ENCODE assay signal across 1 cellular context in the genomic region with DNA sequence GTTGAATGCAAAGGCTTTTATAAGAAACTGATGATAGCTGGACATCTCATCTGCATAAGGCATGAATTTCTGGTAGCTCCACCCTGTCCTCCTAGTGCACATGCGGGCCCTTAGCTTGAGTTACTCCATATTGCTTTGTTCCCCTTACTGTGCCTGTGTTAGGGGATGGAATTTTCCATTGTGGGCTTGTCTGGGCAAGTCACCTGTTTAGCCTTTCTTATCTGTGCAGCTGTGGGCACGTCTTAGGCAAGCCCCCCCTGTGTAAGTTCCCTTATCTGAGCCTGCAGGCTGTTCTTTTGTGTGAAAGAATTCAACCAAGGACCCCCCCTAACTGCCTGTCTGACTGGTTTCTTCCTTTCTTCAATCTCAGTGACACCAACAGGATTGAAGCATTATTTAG.
TF ChIP-seq lines count a peak whose summit lies in the region.

No MANE protein-coding gene starts in this region.

TF ChIP-seq in K562, 482 proteins besides CTCF, POLR2A, EP300 and RAD21 (continued from another document and continues in another):
- TF ChIP-seq, protein P1, sequence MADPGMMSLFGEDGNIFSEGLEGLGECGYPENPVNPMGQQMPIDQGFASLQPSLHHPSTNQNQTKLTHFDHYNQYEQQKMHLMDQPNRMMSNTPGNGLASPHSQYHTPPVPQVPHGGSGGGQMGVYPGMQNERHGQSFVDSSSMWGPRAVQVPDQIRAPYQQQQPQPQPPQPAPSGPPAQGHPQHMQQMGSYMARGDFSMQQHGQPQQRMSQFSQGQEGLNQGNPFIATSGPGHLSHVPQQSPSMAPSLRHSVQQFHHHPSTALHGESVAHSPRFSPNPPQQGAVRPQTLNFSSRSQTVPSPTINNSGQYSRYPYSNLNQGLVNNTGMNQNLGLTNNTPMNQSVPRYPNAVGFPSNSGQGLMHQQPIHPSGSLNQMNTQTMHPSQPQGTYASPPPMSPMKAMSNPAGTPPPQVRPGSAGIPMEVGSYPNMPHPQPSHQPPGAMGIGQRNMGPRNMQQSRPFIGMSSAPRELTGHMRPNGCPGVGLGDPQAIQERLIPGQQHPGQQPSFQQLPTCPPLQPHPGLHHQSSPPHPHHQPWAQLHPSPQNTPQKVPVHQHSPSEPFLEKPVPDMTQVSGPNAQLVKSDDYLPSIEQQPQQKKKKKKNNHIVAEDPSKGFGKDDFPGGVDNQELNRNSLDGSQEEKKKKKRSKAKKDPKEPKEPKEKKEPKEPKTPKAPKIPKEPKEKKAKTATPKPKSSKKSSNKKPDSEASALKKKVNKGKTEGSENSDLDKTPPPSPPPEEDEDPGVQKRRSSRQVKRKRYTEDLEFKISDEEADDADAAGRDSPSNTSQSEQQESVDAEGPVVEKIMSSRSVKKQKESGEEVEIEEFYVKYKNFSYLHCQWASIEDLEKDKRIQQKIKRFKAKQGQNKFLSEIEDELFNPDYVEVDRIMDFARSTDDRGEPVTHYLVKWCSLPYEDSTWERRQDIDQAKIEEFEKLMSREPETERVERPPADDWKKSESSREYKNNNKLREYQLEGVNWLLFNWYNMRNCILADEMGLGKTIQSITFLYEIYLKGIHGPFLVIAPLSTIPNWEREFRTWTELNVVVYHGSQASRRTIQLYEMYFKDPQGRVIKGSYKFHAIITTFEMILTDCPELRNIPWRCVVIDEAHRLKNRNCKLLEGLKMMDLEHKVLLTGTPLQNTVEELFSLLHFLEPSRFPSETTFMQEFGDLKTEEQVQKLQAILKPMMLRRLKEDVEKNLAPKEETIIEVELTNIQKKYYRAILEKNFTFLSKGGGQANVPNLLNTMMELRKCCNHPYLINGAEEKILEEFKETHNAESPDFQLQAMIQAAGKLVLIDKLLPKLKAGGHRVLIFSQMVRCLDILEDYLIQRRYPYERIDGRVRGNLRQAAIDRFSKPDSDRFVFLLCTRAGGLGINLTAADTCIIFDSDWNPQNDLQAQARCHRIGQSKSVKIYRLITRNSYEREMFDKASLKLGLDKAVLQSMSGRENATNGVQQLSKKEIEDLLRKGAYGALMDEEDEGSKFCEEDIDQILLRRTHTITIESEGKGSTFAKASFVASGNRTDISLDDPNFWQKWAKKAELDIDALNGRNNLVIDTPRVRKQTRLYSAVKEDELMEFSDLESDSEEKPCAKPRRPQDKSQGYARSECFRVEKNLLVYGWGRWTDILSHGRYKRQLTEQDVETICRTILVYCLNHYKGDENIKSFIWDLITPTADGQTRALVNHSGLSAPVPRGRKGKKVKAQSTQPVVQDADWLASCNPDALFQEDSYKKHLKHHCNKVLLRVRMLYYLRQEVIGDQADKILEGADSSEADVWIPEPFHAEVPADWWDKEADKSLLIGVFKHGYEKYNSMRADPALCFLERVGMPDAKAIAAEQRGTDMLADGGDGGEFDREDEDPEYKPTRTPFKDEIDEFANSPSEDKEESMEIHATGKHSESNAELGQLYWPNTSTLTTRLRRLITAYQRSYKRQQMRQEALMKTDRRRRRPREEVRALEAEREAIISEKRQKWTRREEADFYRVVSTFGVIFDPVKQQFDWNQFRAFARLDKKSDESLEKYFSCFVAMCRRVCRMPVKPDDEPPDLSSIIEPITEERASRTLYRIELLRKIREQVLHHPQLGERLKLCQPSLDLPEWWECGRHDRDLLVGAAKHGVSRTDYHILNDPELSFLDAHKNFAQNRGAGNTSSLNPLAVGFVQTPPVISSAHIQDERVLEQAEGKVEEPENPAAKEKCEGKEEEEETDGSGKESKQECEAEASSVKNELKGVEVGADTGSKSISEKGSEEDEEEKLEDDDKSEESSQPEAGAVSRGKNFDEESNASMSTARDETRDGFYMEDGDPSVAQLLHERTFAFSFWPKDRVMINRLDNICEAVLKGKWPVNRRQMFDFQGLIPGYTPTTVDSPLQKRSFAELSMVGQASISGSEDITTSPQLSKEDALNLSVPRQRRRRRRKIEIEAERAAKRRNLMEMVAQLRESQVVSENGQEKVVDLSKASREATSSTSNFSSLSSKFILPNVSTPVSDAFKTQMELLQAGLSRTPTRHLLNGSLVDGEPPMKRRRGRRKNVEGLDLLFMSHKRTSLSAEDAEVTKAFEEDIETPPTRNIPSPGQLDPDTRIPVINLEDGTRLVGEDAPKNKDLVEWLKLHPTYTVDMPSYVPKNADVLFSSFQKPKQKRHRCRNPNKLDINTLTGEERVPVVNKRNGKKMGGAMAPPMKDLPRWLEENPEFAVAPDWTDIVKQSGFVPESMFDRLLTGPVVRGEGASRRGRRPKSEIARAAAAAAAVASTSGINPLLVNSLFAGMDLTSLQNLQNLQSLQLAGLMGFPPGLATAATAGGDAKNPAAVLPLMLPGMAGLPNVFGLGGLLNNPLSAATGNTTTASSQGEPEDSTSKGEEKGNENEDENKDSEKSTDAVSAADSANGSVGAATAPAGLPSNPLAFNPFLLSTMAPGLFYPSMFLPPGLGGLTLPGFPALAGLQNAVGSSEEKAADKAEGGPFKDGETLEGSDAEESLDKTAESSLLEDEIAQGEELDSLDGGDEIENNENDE (IDR thresholded peaks at IDR 0.05; ENCODE audit: low read depth, low read length) = no peak
- 0 out of 2 replicates have a peak, but pooled peaks have one; percentile 39 for TF ChIP-seq MTA1 (IDR thresholded peaks at IDR 0.05; ENCODE audit: borderline replicate concordance)
- TF ChIP-seq TBL1XR1 (IDR thresholded peaks at IDR 0.05; ENCODE audit: low read length in 2 of 2) = peak in 1 of 2 experiments; percentile 82; a peak in 2 of 4 replicates
- TF ChIP-seq, protein P2, sequence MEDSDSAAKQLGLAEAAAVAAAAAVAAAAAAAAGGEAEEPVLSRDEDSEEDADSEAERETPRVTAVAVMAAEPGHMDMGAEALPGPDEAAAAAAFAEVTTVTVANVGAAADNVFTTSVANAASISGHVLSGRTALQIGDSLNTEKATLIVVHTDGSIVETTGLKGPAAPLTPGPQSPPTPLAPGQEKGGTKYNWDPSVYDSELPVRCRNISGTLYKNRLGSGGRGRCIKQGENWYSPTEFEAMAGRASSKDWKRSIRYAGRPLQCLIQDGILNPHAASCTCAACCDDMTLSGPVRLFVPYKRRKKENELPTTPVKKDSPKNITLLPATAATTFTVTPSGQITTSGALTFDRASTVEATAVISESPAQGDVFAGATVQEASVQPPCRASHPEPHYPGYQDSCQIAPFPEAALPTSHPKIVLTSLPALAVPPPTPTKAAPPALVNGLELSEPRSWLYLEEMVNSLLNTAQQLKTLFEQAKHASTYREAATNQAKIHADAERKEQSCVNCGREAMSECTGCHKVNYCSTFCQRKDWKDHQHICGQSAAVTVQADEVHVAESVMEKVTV (CRISPR knock-in tag; IDR thresholded peaks at IDR 0.05) = peak; percentile 50
- TF ChIP-seq, protein P3, sequence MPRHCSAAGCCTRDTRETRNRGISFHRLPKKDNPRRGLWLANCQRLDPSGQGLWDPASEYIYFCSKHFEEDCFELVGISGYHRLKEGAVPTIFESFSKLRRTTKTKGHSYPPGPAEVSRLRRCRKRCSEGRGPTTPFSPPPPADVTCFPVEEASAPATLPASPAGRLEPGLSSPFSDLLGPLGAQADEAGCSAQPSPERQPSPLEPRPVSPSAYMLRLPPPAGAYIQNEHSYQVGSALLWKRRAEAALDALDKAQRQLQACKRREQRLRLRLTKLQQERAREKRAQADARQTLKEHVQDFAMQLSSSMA (CRISPR knock-in tag; IDR thresholded peaks at IDR 0.05) = no peak
- TF ChIP-seq ZNF232 (CRISPR knock-in tag; IDR thresholded peaks at IDR 0.05) = no peak
- TF ChIP-seq ETV6 (IDR thresholded peaks at IDR 0.05; ENCODE audit: borderline replicate concordance in 1 of 2, low read depth in 2 of 2, low read length in 1 of 2) = no peak
- TF ChIP-seq ETV6 (CRISPR knock-in tag; IDR thresholded peaks at IDR 0.05; ENCODE audit: borderline replicate concordance) = no peak
- no peak for TF ChIP-seq HCFC1 (IDR thresholded peaks at IDR 0.05; ENCODE audit: low read depth, low read length)
- peak; percentile 49; the same call in 1 of the 2 replicates for TF ChIP-seq LEF1 (IDR thresholded peaks at IDR 0.05)
- TF ChIP-seq, protein P4, sequence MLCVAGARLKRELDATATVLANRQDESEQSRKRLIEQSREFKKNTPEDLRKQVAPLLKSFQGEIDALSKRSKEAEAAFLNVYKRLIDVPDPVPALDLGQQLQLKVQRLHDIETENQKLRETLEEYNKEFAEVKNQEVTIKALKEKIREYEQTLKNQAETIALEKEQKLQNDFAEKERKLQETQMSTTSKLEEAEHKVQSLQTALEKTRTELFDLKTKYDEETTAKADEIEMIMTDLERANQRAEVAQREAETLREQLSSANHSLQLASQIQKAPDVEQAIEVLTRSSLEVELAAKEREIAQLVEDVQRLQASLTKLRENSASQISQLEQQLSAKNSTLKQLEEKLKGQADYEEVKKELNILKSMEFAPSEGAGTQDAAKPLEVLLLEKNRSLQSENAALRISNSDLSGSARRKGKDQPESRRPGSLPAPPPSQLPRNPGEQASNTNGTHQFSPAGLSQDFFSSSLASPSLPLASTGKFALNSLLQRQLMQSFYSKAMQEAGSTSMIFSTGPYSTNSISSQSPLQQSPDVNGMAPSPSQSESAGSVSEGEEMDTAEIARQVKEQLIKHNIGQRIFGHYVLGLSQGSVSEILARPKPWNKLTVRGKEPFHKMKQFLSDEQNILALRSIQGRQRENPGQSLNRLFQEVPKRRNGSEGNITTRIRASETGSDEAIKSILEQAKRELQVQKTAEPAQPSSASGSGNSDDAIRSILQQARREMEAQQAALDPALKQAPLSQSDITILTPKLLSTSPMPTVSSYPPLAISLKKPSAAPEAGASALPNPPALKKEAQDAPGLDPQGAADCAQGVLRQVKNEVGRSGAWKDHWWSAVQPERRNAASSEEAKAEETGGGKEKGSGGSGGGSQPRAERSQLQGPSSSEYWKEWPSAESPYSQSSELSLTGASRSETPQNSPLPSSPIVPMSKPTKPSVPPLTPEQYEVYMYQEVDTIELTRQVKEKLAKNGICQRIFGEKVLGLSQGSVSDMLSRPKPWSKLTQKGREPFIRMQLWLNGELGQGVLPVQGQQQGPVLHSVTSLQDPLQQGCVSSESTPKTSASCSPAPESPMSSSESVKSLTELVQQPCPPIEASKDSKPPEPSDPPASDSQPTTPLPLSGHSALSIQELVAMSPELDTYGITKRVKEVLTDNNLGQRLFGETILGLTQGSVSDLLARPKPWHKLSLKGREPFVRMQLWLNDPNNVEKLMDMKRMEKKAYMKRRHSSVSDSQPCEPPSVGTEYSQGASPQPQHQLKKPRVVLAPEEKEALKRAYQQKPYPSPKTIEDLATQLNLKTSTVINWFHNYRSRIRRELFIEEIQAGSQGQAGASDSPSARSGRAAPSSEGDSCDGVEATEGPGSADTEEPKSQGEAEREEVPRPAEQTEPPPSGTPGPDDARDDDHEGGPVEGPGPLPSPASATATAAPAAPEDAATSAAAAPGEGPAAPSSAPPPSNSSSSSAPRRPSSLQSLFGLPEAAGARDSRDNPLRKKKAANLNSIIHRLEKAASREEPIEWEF (CRISPR knock-in tag; IDR thresholded peaks at IDR 0.05) = no peak
- peak in 1 of 2 experiments; percentile 55; a peak in 1 of 3 replicates for TF ChIP-seq CBX3 (IDR thresholded peaks at IDR 0.05; ENCODE audit: borderline replicate concordance in 1 of 2, low read length in 2 of 2)
- no peak for TF ChIP-seq FOXK1 (CRISPR knock-in tag; IDR thresholded peaks at IDR 0.05; ENCODE audit: borderline replicate concordance)
- TF ChIP-seq, protein P5, sequence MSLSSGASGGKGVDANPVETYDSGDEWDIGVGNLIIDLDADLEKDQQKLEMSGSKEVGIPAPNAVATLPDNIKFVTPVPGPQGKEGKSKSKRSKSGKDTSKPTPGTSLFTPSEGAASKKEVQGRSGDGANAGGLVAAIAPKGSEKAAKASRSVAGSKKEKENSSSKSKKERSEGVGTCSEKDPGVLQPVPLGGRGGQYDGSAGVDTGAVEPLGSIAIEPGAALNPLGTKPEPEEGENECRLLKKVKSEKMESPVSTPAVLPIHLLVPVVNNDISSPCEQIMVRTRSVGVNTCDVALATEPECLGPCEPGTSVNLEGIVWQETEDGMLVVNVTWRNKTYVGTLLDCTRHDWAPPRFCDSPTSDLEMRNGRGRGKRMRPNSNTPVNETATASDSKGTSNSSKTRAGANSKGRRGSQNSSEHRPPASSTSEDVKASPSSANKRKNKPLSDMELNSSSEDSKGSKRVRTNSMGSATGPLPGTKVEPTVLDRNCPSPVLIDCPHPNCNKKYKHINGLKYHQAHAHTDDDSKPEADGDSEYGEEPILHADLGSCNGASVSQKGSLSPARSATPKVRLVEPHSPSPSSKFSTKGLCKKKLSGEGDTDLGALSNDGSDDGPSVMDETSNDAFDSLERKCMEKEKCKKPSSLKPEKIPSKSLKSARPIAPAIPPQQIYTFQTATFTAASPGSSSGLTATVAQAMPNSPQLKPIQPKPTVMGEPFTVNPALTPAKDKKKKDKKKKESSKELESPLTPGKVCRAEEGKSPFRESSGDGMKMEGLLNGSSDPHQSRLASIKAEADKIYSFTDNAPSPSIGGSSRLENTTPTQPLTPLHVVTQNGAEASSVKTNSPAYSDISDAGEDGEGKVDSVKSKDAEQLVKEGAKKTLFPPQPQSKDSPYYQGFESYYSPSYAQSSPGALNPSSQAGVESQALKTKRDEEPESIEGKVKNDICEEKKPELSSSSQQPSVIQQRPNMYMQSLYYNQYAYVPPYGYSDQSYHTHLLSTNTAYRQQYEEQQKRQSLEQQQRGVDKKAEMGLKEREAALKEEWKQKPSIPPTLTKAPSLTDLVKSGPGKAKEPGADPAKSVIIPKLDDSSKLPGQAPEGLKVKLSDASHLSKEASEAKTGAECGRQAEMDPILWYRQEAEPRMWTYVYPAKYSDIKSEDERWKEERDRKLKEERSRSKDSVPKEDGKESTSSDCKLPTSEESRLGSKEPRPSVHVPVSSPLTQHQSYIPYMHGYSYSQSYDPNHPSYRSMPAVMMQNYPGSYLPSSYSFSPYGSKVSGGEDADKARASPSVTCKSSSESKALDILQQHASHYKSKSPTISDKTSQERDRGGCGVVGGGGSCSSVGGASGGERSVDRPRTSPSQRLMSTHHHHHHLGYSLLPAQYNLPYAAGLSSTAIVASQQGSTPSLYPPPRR (CRISPR knock-in tag; IDR thresholded peaks at IDR 0.05; ENCODE audit: borderline replicate concordance) = no peak
- TF ChIP-seq, protein P6, sequence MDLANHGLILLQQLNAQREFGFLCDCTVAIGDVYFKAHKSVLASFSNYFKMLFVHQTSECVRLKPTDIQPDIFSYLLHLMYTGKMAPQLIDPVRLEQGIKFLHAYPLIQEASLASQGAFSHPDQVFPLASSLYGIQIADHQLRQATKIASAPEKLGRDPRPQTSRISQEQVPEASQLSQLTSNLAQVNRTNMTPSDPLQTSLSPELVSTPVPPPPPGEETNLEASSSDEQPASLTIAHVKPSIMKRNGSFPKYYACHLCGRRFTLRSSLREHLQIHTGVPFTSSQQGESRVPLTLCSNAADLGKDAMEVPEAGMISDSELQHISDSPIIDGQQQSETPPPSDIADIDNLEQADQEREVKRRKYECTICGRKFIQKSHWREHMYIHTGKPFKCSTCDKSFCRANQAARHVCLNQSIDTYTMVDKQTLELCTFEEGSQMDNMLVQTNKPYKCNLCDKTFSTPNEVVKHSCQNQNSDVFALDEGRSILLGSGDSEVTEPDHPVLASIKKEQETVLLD (IDR thresholded peaks at IDR 0.05) = no peak
